23 cellular contexts compared by ENCODE assay signal in the genomic region with DNA sequence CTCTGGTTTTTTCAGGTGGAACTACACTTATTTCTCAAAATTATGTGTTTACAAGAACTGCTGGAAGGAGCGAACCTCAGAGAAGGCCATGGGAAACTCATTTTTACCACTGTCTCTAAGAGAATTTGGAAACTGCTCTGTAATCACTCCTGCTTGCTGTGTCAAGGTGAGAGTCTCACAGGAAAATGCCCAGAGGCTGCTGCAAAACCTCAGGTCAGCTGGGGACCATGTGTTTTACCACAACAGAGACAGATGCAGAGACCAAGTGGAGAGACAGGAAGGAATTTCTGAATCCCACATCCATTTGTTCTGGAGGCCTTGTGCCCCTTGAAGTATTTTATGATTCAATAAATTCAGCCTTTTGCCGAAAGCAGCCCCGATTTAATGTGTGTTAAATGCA.
"Had no signal": no experiment of that assay in that cellular context is flagged by ENCODE, and none has a peak within 500 bp of the region (broad histone marks: within the 10 kb centered on the region; RNA-seq: fewer than 3 reads in every experiment).

No MANE protein-coding gene starts in this region.

- H3K4me3 ChIP-seq: left lung, ovary, right lobe of liver, thoracic aorta, tibial nerve, upper lobe of left lung had no signal

- FAIRE-seq: endometrium, frontal cortex, kidney, small intestine, urothelium cell line had no signal

- H3K27me3 ChIP-seq: left lung, ovary, right lobe of liver, tibial nerve, upper lobe of left lung had no signal

- H3K36me3 ChIP-seq: left lung, ovary, right lobe of liver, thoracic aorta, tibial nerve, upper lobe of left lung had no signal

- H3K9me3 ChIP-seq: left lung, ovary, right lobe of liver, thoracic aorta, tibial nerve, upper lobe of left lung had no signal

- DNase-seq: cortex of kidney; effector memory CD8-positive, alpha-beta T cell; erythroblast; head of caudate nucleus; kidney; left cardiac atrium; left lung; mesenchymal stem cell; natural killer cell; occipital lobe; ovary; posterior cingulate gyrus; right lobe of liver; small intestine; stimulated activated CD4-positive, alpha-beta T cell treated with anti-CD3 and anti-CD28 coated beads, Interleukin-15, amount 100 ng/mL, for 24 hours; stimulated activated CD4-positive, alpha-beta T cell treated with anti-CD3 and anti-CD28 coated beads, Interleukin-2, amount 100 ng/mL, for 48 hours; stimulated activated naive B cell treated with anti-CD40 and anti-IgM and Interleukin-4, amounts not matched to agents 10 μg/mL and 1 μg/mL and 100 μg/mL, for 72 hours; upper lobe of left lung had no signal

- H3K27ac ChIP-seq: left lung, ovary, right lobe of liver, thoracic aorta, tibial nerve, upper lobe of left lung had no signal

- H3K4me1 ChIP-seq: left lung, right lobe of liver, tibial nerve, upper lobe of left lung had no signal
